9 cellular contexts compared by ENCODE assay signal in genomic region chr10:123583639-123584418, GRCh38.
A peak's percentile ranks its signal among the peaks of the same experiment; 100 is the strongest.
DNase-seq lines count a peak whose midpoint lies in the region; ATAC-seq and TF ChIP-seq lines count a peak whose summit lies in the region.
"Had no signal": no experiment of that assay in that cellular context is flagged by ENCODE, and none has a peak within 500 bp of the region (broad histone marks: within the 10 kb centered on the region; RNA-seq: fewer than 3 reads in every experiment).

No MANE protein-coding gene starts in this region.

- DNase-seq in Right ventricle myocardium inferior (ENCODE audit: missing footprints) = peak; percentile 79
- DNase-seq in cardiac septum (ENCODE audit: low spot score) = no peak
- peak; percentile 59 for DNase-seq in NCI-H2029 (lab: John Stamatoyannopoulos, UW)
- peak; percentile 47 for DNase-seq in activated naive CD8-positive, alpha-beta T cell treated with anti-CD3 and anti-CD28 coated beads for 36 hours
- peak; percentile 85 to 94 for DNase-seq in cardiac muscle cell (ENCODE audit: low read depth in 1 of 2, low spot score in 1 of 2)
- peak; percentile 76 to 98 (median 86) for DNase-seq in posterior cingulate gyrus

- no peaks in the 10 kb centered on the region for H3K9me3 ChIP-seq in cardiac muscle cell (ENCODE audit: low read depth)

- H3K27ac Mint-ChIP-seq in activated naive CD8-positive, alpha-beta T cell treated with anti-CD3 and anti-CD28 coated beads for 36 hours = no peak overlapping the region
- H3K27ac Mint-ChIP-seq: dendritic cell treated with granulocyte-macrophage colony-stimulating factor and Interleukin-4, amounts not matched to agents 40 ng/mL and 50 ng/mL, for 4 days had no signal

- H3K4me1 ChIP-seq in cardiac muscle cell (ENCODE audit: low read depth) = no peaks in the 10 kb centered on the region

- peaks cover 39% of the 10 kb centered on the region for H3K27me3 Mint-ChIP-seq in activated naive CD8-positive, alpha-beta T cell treated with anti-CD3 and anti-CD28 coated beads for 36 hours

- no peaks in the 10 kb centered on the region for H3K36me3 Mint-ChIP-seq in activated naive CD8-positive, alpha-beta T cell treated with anti-CD3 and anti-CD28 coated beads for 36 hours

- no peaks in the 10 kb centered on the region for H3K36me3 ChIP-seq in cardiac muscle cell

- H3K4me3 ChIP-seq in cardiac muscle cell = no peak overlapping the region

- H3K4me1 Mint-ChIP-seq in activated naive CD8-positive, alpha-beta T cell treated with anti-CD3 and anti-CD28 coated beads for 36 hours = no peaks in the 10 kb centered on the region

- ATAC-seq in Right ventricle myocardium inferior = peak; percentile 69
- ATAC-seq in GM21447 (IDR thresholded peaks at IDR 0.05; ENCODE audit: unreplicated experiment) = no peak
- no peak for ATAC-seq in HG03460 (IDR thresholded peaks at IDR 0.05; ENCODE audit: unreplicated experiment)

- no peak overlapping the region for H3K4me3 Mint-ChIP-seq in activated naive CD8-positive, alpha-beta T cell treated with anti-CD3 and anti-CD28 coated beads for 36 hours
- H3K4me3 Mint-ChIP-seq: dendritic cell treated with granulocyte-macrophage colony-stimulating factor and Interleukin-4, amounts not matched to agents 40 ng/mL and 50 ng/mL, for 4 days had no signal

- peaks cover 38% of the 10 kb centered on the region for H3K27me3 ChIP-seq in cardiac muscle cell

- H3K9me3 Mint-ChIP-seq in activated naive CD8-positive, alpha-beta T cell treated with anti-CD3 and anti-CD28 coated beads for 36 hours = no peaks in the 10 kb centered on the region
- H3K9me3 Mint-ChIP-seq: dendritic cell treated with granulocyte-macrophage colony-stimulating factor and Interleukin-4, amounts not matched to agents 40 ng/mL and 50 ng/mL, for 4 days had no signal

- no peak overlapping the region for H3K27ac ChIP-seq in cardiac muscle cell

- intact Hi-C loops in Right ventricle myocardium inferior (cut with DNase I) = loop anchor here (1.0 to 5.0 kb wide), 2 partner anchors 383 to 803 kb away; no protein-coding TSS in a partner anchor
- intact Hi-C loops in cardiac septum (cut with DNase I) = loop anchor here (1.0 kb wide), 2 partner anchors 10 to 383 kb away; no protein-coding TSS in a partner anchor
- intact Hi-C loops in posterior cingulate gyrus (cut with DNase I) = loop anchor here (5.0 kb wide), 1 partner anchor 803 kb away; no protein-coding TSS in a partner anchor

- peak; percentile 88 for TF ChIP-seq CTCF in cardiac muscle cell (IDR thresholded peaks at IDR 0.05; ENCODE audit: low read depth, low read length)
